17 cellular contexts compared by ENCODE assay signal in the genomic region with DNA sequence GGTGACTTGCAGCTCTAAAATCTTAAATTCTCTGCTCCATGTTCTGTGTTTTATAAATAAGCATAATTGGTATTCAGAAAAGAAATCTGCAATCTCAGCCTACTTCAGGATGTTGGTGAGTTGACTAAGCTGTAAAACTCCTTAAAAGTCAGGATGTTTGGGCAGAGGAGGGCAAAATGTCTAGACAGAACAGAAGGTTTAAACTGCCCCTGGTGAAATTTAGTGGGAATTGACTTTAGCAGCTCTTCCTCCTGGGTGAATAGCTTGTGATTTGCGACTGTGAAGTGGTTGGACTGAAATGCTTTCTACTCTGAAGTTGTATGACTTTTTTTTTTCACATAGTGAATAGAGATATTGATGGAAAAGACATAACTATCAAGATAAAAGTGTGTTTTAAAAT.
A peak's percentile ranks its signal among the peaks of the same experiment; 100 is the strongest.
DNase-seq lines count a peak whose midpoint lies in the region; ATAC-seq, FAIRE-seq and TF ChIP-seq lines count a peak whose summit lies in the region.
"Had no signal": no experiment of that assay in that cellular context is flagged by ENCODE, and none has a peak within 500 bp of the region (broad histone marks: within the 10 kb centered on the region; RNA-seq: fewer than 3 reads in every experiment).

No MANE protein-coding gene starts in this region.

- H3K27me3 ChIP-seq in BJ (ENCODE audit: control insufficient read depth, insufficient read depth, low read length), result no peaks in the 10 kb centered on the region
- H3K27me3 ChIP-seq in astrocyte (ENCODE audit: insufficient read depth, low read length), result no peaks in the 10 kb centered on the region
- H3K27me3 ChIP-seq: ascending aorta had no signal

- peak overlapping the region; percentile 64 for H3K27ac Mint-ChIP-seq in astrocyte (ENCODE audit: unreplicated experiment)
- no peak overlapping the region for H3K27ac Mint-ChIP-seq in activated CD8-positive, alpha-beta memory T cell treated with anti-CD3 and anti-CD28 coated beads, Interleukin-2, amount 10 ng/mL, durations not matched to agents 7 days and 5 days
- H3K27ac Mint-ChIP-seq: B cell; dendritic cell treated with granulocyte-macrophage colony-stimulating factor and Interleukin-4, amounts not matched to agents 40 ng/mL and 50 ng/mL, for 4 days; natural killer cell had no signal

- no peak overlapping the region for H2AFZ ChIP-seq in astrocyte (ENCODE audit: low read depth, low read length)
- H2AFZ ChIP-seq: PC-9 had no signal

- no peaks in the 10 kb centered on the region for H4K20me1 ChIP-seq in astrocyte (ENCODE audit: insufficient read depth, low read length)

- FAIRE-seq in astrocyte (lab: Jason Lieb, UNC), result no peak

- no peak overlapping the region for H3K9ac ChIP-seq in astrocyte (ENCODE audit: low read length)

- H3K27ac ChIP-seq in HEK293 (ENCODE audit: extremely low read depth, low read depth, low read length), result no peak overlapping the region
- H3K27ac ChIP-seq in astrocyte (ENCODE audit: low read depth, low read length), result no peak overlapping the region
- H3K27ac ChIP-seq: PC-9 had no signal

- H3K9me3 ChIP-seq in HEK293 (ENCODE audit: control insufficient read depth, insufficient read depth, low read depth, low read length) (no peaks in the 10 kb centered on the region), astrocyte (ENCODE audit: insufficient read depth, low read depth, low read length) (no peaks in the 10 kb centered on the region)
- H3K9me3 ChIP-seq: ascending aorta had no signal

- DNase-seq in BJ (ENCODE audit: low read depth), result no peak
- peak; percentile 38 for DNase-seq in astrocyte (ENCODE audit: low read depth)
- peak; percentile 36 for DNase-seq in myocyte (ENCODE audit: low read depth)
- DNase-seq in activated CD8-positive, alpha-beta memory T cell treated with anti-CD3 and anti-CD28 coated beads, Interleukin-2, amount 10 ng/mL, durations not matched to agents 7 days and 5 days, result no peak
- no peak for DNase-seq in activated CD4-positive, alpha-beta T cell treated with anti-CD3 and anti-CD28 coated beads for 1 hour
- DNase-seq in dermis blood vessel endothelial cell, result no peak
- no peak for DNase-seq in central memory CD4-positive, alpha-beta T cell
- DNase-seq: activated gamma-delta T cell; DMS53; Karpas-422; natural killer cell; stimulated activated CD4-positive, alpha-beta T cell treated with anti-CD3 and anti-CD28 coated beads, Interleukin-1b, Interleukin-23, amount 100 ng/mL, for 48 hours had no signal

- ATAC-seq in activated CD8-positive, alpha-beta memory T cell treated with anti-CD3 and anti-CD28 coated beads, Interleukin-2, amount 10 ng/mL, durations not matched to agents 7 days and 5 days, result no peak
- ATAC-seq: natural killer cell had no signal

- H3K36me3 ChIP-seq in BJ (ENCODE audit: control insufficient read depth, insufficient read depth, low read length), result no peaks in the 10 kb centered on the region
- no peaks in the 10 kb centered on the region for H3K36me3 ChIP-seq in HEK293 (ENCODE audit: control insufficient read depth in 2 of 2, insufficient read depth in 1 of 2, low read length in 2 of 2)
- H3K36me3 ChIP-seq in astrocyte (ENCODE audit: insufficient read depth, low read length), result no peaks in the 10 kb centered on the region
- H3K36me3 ChIP-seq: ascending aorta had no signal

- POLR2A ChIA-PET in BJ (lab: Charles Lee), result no interaction called here
- POLR2A ChIA-PET in HEK293 (lab: Yijun Ruan, JAX), result no interaction called here

- no peaks in the 10 kb centered on the region for H3K27me3 Mint-ChIP-seq in astrocyte (ENCODE audit: low read depth, unreplicated experiment)
- no peaks in the 10 kb centered on the region for H3K27me3 Mint-ChIP-seq in activated CD8-positive, alpha-beta memory T cell treated with anti-CD3 and anti-CD28 coated beads, Interleukin-2, amount 10 ng/mL, durations not matched to agents 7 days and 5 days
- H3K27me3 Mint-ChIP-seq: B cell had no signal

- H3K4me3 ChIP-seq in BJ (ENCODE audit: low read depth, low read length) (no peak overlapping the region), HEK293 (ENCODE audit: low read depth, low read length) (no peak overlapping the region), astrocyte (ENCODE audit: insufficient read depth, low read depth, low read length) (no peak overlapping the region)
- H3K4me3 ChIP-seq: PC-9 had no signal

- no peaks in the 10 kb centered on the region for H3K9me3 Mint-ChIP-seq in astrocyte (ENCODE audit: unreplicated experiment)
- no peaks in the 10 kb centered on the region for H3K9me3 Mint-ChIP-seq in activated CD8-positive, alpha-beta memory T cell treated with anti-CD3 and anti-CD28 coated beads, Interleukin-2, amount 10 ng/mL, durations not matched to agents 7 days and 5 days (ENCODE audit: low read depth)
- H3K9me3 Mint-ChIP-seq: dendritic cell treated with granulocyte-macrophage colony-stimulating factor and Interleukin-4, amounts not matched to agents 40 ng/mL and 50 ng/mL, for 4 days; natural killer cell had no signal

- TF ChIP-seq CTCF in BJ (IDR thresholded peaks at IDR 0.05; ENCODE audit: insufficient read depth, low read depth, low read length), result 0 out of 2 replicates have a peak, but pooled peaks have one; percentile 6
- no peak for TF ChIP-seq CTCF in HEK293 (tag by site-specific recombination; IDR thresholded peaks at IDR 0.05)
- no peak for TF ChIP-seq CTCF in astrocyte (IDR thresholded peaks at IDR 0.05; ENCODE audit: insufficient read depth, low read depth, low read length)

- H3K4me1 Mint-ChIP-seq in astrocyte (ENCODE audit: low read depth, unreplicated experiment), result peaks cover 49% of the 10 kb centered on the region
- H3K4me1 Mint-ChIP-seq in activated CD8-positive, alpha-beta memory T cell treated with anti-CD3 and anti-CD28 coated beads, Interleukin-2, amount 10 ng/mL, durations not matched to agents 7 days and 5 days, result peaks cover 21% of the 10 kb centered on the region

- peak overlapping the region; percentile 4 for H3K4me2 ChIP-seq in astrocyte (ENCODE audit: low read length)

- H3K4me3 Mint-ChIP-seq in astrocyte (ENCODE audit: unreplicated experiment), result no peak overlapping the region
- no peak overlapping the region for H3K4me3 Mint-ChIP-seq in activated CD8-positive, alpha-beta memory T cell treated with anti-CD3 and anti-CD28 coated beads, Interleukin-2, amount 10 ng/mL, durations not matched to agents 7 days and 5 days
- H3K4me3 Mint-ChIP-seq: B cell; dendritic cell treated with granulocyte-macrophage colony-stimulating factor and Interleukin-4, amounts not matched to agents 40 ng/mL and 50 ng/mL, for 4 days; natural killer cell had no signal

- CTCF ChIA-PET in BJ (lab: Yijun Ruan, JAX), result interaction anchor here (0.6 to 4.8 kb wide), 13 partner anchors 9 to 1297 kb away, joined by 3 to 26 read pairs (median 4); a partner anchor contains a TSS
- CTCF ChIA-PET in HEK293 (lab: Yijun Ruan, JAX), result interaction anchor here (0.6 to 2.8 kb wide), 10 partner anchors 9 to 588 kb away, joined by 3 to 22 read pairs (median 4); no protein-coding TSS in a partner anchor
- CTCF ChIA-PET in activated CD8-positive, alpha-beta memory T cell treated with anti-CD3 and anti-CD28 coated beads, Interleukin-2, amount 10 ng/mL, durations not matched to agents 7 days and 5 days (lab: Charles Lee), result interaction anchor here (1.0 to 2.4 kb wide), 4 partner anchors 8 to 588 kb away, joined by 3 to 17 read pairs (median 4); no protein-coding TSS in a partner anchor

- H3K4me1 ChIP-seq in HEK293 (ENCODE audit: control insufficient read depth, insufficient read depth, low read length) (peaks cover 7% of the 10 kb centered on the region), astrocyte (ENCODE audit: insufficient read depth, low read length) (peaks cover 31% of the 10 kb centered on the region)

- no peaks in the 10 kb centered on the region for H3K36me3 Mint-ChIP-seq in astrocyte (ENCODE audit: low read depth, unreplicated experiment)
- H3K36me3 Mint-ChIP-seq in activated CD8-positive, alpha-beta memory T cell treated with anti-CD3 and anti-CD28 coated beads, Interleukin-2, amount 10 ng/mL, durations not matched to agents 7 days and 5 days, result peaks cover 2% of the 10 kb centered on the region
- H3K36me3 Mint-ChIP-seq: natural killer cell had no signal

- H3K79me2 ChIP-seq in astrocyte (ENCODE audit: insufficient read depth, low read length), result no peaks in the 10 kb centered on the region

TF ChIP-seq in HEK293, 187 proteins besides CTCF, POLR2A, EP300 and RAD21:
- TF ChIP-seq ZNF585B (tag by site-specific recombination; IDR thresholded peaks at IDR 0.05) (peak; percentile 50), ZNF549 (tag by site-specific recombination; IDR thresholded peaks at IDR 0.05) (no peak)
TF ChIP-seq in HEK293: peak in this region for 1.

Comparison
In these comparisons a context has a peak if more than half of its experiments do, and no peak if none do; other contexts are left out.
1. DNase-seq: peak in astrocyte (single experiment) and myocyte (single experiment); none in BJ (single experiment), activated CD8-positive, alpha-beta memory T cell treated with anti-CD3 and anti-CD28 coated beads, Interleukin-2, amount 10 ng/mL, durations not matched to agents 7 days and 5 days (single experiment), activated CD4-positive, alpha-beta T cell treated with anti-CD3 and anti-CD28 coated beads for 1 hour (single experiment), dermis blood vessel endothelial cell (single experiment) and central memory CD4-positive, alpha-beta T cell (single experiment).